ENCODE assay signal across 8 cellular contexts in the genomic region with DNA sequence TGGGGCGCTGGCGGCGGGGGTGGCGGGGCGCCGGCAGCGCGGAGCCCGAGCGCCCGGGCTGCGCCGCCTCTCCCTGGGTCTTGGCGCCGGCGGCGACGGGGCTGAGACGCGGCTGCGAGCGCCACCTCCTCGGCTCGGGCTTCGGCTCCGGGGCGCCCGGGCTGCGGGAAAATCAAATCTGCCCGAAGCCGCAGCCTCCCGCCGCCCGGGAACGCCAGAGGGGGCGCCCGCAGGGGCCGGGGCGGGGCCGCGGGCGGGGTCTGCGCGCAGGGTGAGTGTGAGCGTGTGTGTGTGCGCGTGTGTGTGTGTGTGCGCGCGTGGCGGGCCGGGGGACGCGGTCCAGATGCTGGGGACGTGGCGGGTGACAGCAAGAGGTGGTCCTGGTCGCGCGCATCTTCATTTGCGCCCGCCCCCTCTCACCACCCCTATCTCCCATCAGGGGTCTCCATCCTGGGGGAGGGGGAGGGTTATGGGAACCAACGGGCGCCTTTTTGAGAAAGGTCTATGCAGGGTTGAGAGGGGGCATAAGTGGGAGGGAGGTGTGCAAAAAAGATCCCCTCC. TPM values are rescaled to one million over a fixed set of nuclear protein-coding genes. Genes with fewer than 3 reads are reported as not detected.
DNase-seq lines count a peak whose midpoint lies in the region; ATAC-seq and TF ChIP-seq lines count a peak whose summit lies in the region.

No MANE protein-coding gene starts in this region.

- H3K4me3 Mint-ChIP-seq in mesothelial cell of epicardium: peak overlapping the region; percentile 70
- H3K4me3 Mint-ChIP-seq in stimulated activated naive CD8-positive, alpha-beta T cell treated with anti-CD3 and anti-CD28 coated beads, Interleukin-15, amount 100 ng/mL, for 72 hours: peak overlapping the region; percentile 67 to 79

- no peaks in the 10 kb centered on the region for H3K9me3 ChIP-seq in ectodermal cell (ENCODE audit: control insufficient read depth, low read length)

- 1% methylated on average over 52 to 62 of the region's 63 CpGs for WGBS in ectodermal cell, 2 experiments

- no peak for TF ChIP-seq CTCF in HL-60 (IDR thresholded peaks at IDR 0.05; ENCODE audit: insufficient read depth, low read length)
- no peak for TF ChIP-seq CTCF in mesothelial cell of epicardium (IDR thresholded peaks at IDR 0.05; ENCODE audit: unreplicated experiment)

- no peaks in the 10 kb centered on the region for H3K36me3 Mint-ChIP-seq in mesothelial cell of epicardium

- H3K27ac Mint-ChIP-seq in mesothelial cell of epicardium: no peak overlapping the region
- H3K27ac Mint-ChIP-seq in stimulated activated naive CD8-positive, alpha-beta T cell treated with anti-CD3 and anti-CD28 coated beads, Interleukin-15, amount 100 ng/mL, for 72 hours: no peak overlapping the region

- peak; percentile 79 for DNase-seq in AG20443 (ENCODE audit: low spot score)
- DNase-seq in HL-60 (ENCODE audit: low read depth in 1 of 2, low spot score in 1 of 2): peak in 1 of 2 experiments; percentile 15
- DNase-seq in activated CD4-positive, alpha-beta T cell treated with anti-CD3 and anti-CD28 coated beads for 4 hours: peak; percentile 37 to 44
- DNase-seq in mesothelial cell of epicardium (ENCODE audit: low spot score in 2 of 2, unreplicated experiment in 2 of 2): peak; percentile 35 to 70
- peak in 1 of 2 donors; percentile 21 for DNase-seq in stimulated activated naive CD8-positive, alpha-beta T cell treated with anti-CD3 and anti-CD28 coated beads, Interleukin-15, amount 100 ng/mL, for 72 hours

- no peaks in the 10 kb centered on the region for H3K9me3 Mint-ChIP-seq in mesothelial cell of epicardium
- no peaks in the 10 kb centered on the region for H3K9me3 Mint-ChIP-seq in stimulated activated naive CD8-positive, alpha-beta T cell treated with anti-CD3 and anti-CD28 coated beads, Interleukin-15, amount 100 ng/mL, for 72 hours

- peaks cover 18% of the 10 kb centered on the region for H3K4me1 Mint-ChIP-seq in mesothelial cell of epicardium
- peaks cover 24% of the 10 kb centered on the region for H3K4me1 Mint-ChIP-seq in stimulated activated naive CD8-positive, alpha-beta T cell treated with anti-CD3 and anti-CD28 coated beads, Interleukin-15, amount 100 ng/mL, for 72 hours

- H3K4me3 ChIP-seq in HL-60 (replicated peaks; ENCODE audit: insufficient read depth, low read length) (peak overlapping the region; percentile 36), ectodermal cell (ENCODE audit: insufficient read depth, low read depth, low read length) (peak overlapping the region; percentile 33)

- peaks cover 74% of the 10 kb centered on the region for H3K27me3 Mint-ChIP-seq in mesothelial cell of epicardium (ENCODE audit: low read depth)
- H3K27me3 Mint-ChIP-seq in stimulated activated naive CD8-positive, alpha-beta T cell treated with anti-CD3 and anti-CD28 coated beads, Interleukin-15, amount 100 ng/mL, for 72 hours: peaks cover 55% of the 10 kb centered on the region

- peaks cover 21% of the 10 kb centered on the region for H3K4me1 ChIP-seq in ectodermal cell (ENCODE audit: control insufficient read depth, insufficient read depth, low read length)

- no peak overlapping the region for H3K27ac ChIP-seq in HL-60 (replicated peaks)
- no peak overlapping the region for H3K27ac ChIP-seq in ectodermal cell (ENCODE audit: insufficient read depth, low read depth, low read length, poor library complexity, severe bottlenecking)

- H3K36me3 ChIP-seq in ectodermal cell (ENCODE audit: control insufficient read depth, insufficient read depth, low read length): no peaks in the 10 kb centered on the region

- H3K27me3 ChIP-seq in HL-60 (ENCODE audit: insufficient read depth, poor library complexity, severe bottlenecking): peaks cover 17% of the 10 kb centered on the region
- peaks cover 70% of the 10 kb centered on the region for H3K27me3 ChIP-seq in ectodermal cell (ENCODE audit: control insufficient read depth, insufficient read depth, low read length, poor library complexity, severe bottlenecking)

- peak; percentile 71 for ATAC-seq in stimulated activated naive CD8-positive, alpha-beta T cell treated with anti-CD3 and anti-CD28 coated beads, Interleukin-15, amount 100 ng/mL, for 72 hours
- ATAC-seq in GM18873 (IDR thresholded peaks at IDR 0.05; ENCODE audit: low FRiP score, unreplicated experiment) (no peak), HG03135 (IDR thresholded peaks at IDR 0.05; ENCODE audit: unreplicated experiment) (no peak)

RNA-seq across cellular contexts. Expression of a gene that starts 0.7 kb away (rescaled TPM):
- 0.61 TPM for polyA plus RNA-seq in ectodermal cell (2013, experiment 1 of 4)
- 0.48 TPM for polyA plus RNA-seq in ectodermal cell (2013, experiment 2 of 4)
- 0.80 TPM for polyA plus RNA-seq in ectodermal cell (2013, experiment 3 of 4)
- 0.49 TPM for polyA plus RNA-seq in ectodermal cell (2013, experiment 4 of 4)
- total RNA-seq in mesothelial cell of epicardium: 0.51 to 1.7 TPM (median 1.2 TPM) in 3 replicates

RNA-seq across cellular contexts. Expression of a gene that starts 34.7 kb away (rescaled TPM):
- polyA plus RNA-seq in ectodermal cell (2013, experiment 1 of 4): 76.1 TPM
- 80.8 TPM for polyA plus RNA-seq in ectodermal cell (2013, experiment 2 of 4)
- 76.4 TPM for polyA plus RNA-seq in ectodermal cell (2013, experiment 3 of 4)
- 73.8 TPM for polyA plus RNA-seq in ectodermal cell (2013, experiment 4 of 4)
- total RNA-seq in mesothelial cell of epicardium: 32.7 to 34.3 TPM (median 34.2 TPM) in 3 replicates

RNA-seq across cellular contexts. Expression of a gene that starts 45.9 kb away (rescaled TPM):
- polyA plus RNA-seq in ectodermal cell (2013, experiment 1 of 4): 27.0 TPM
- polyA plus RNA-seq in ectodermal cell (2013, experiment 2 of 4): 29.7 TPM
- polyA plus RNA-seq in ectodermal cell (2013, experiment 3 of 4): 16.0 TPM
- polyA plus RNA-seq in ectodermal cell (2013, experiment 4 of 4): 20.8 TPM
- 39.1 to 42.0 TPM (median 39.7 TPM) in 3 replicates for total RNA-seq in mesothelial cell of epicardium
